18 cellular contexts compared by ENCODE assay signal in the genomic region with DNA sequence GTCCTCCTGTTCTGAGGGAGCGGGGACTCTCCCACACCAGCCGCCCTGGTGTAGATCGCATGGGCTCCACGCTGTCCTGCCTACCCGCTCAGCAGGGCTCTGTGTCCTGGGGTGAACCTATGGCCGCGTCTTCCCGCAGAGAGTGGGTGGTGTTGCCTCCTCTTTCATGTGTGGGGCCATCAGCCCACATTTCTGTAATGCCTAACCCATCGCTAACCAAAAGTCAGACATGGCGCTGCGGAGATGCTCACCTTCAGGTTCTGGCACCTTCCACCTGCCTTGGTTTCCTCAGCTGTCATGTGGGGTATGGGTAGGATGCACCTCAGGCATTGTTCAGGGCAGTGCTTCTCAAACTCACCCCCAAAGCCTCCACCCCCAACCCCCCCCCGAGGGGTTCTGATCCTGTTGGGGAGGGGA. TPM values are rescaled to one million over a fixed set of nuclear protein-coding genes. Genes with fewer than 3 reads are reported as not detected.
"Had no signal": no experiment of that assay in that cellular context is flagged by ENCODE, and none has a peak within 500 bp of the region (broad histone marks: within the 10 kb centered on the region; RNA-seq: fewer than 3 reads in every experiment).

No MANE protein-coding gene starts in this region.

- H3K4me1 ChIP-seq: upper lobe of right lung had no signal

- H3K4me3 ChIP-seq: mucosa of descending colon, upper lobe of right lung had no signal

- H3K4me3 Mint-ChIP-seq: activated CD4-positive, alpha-beta T cell treated with anti-CD3 and anti-CD28 coated beads for 36 hours; activated CD8-positive, alpha-beta T cell treated with anti-CD3 and anti-CD28 coated beads, Interleukin-2, amount 10 ng/mL, durations not matched to agents 7 days and 5 days; activated naive CD8-positive, alpha-beta T cell treated with anti-CD3 and anti-CD28 coated beads, Interleukin-2, amount 10 ng/mL, durations not matched to agents 7 days and 5 days; immature natural killer cell; stimulated activated naive CD8-positive, alpha-beta T cell treated with anti-CD3 and anti-CD28 coated beads, Interleukin-15, amount 100 ng/mL, for 72 hours had no signal

- H3K9me3 ChIP-seq: mucosa of descending colon, upper lobe of right lung had no signal

- H3K9me3 Mint-ChIP-seq: activated naive CD8-positive, alpha-beta T cell treated with anti-CD3 and anti-CD28 coated beads, Interleukin-2, amount 10 ng/mL, durations not matched to agents 7 days and 5 days; immature natural killer cell; stimulated activated naive CD8-positive, alpha-beta T cell treated with anti-CD3 and anti-CD28 coated beads, Interleukin-15, amount 100 ng/mL, for 72 hours had no signal

- H3K27ac Mint-ChIP-seq: activated CD4-positive, alpha-beta T cell treated with anti-CD3 and anti-CD28 coated beads for 36 hours; activated CD8-positive, alpha-beta T cell treated with anti-CD3 and anti-CD28 coated beads, Interleukin-2, amount 10 ng/mL, durations not matched to agents 7 days and 5 days; activated naive CD8-positive, alpha-beta T cell treated with anti-CD3 and anti-CD28 coated beads, Interleukin-2, amount 10 ng/mL, durations not matched to agents 7 days and 5 days; immature natural killer cell had no signal

- H3K27me3 ChIP-seq: brain microvascular endothelial cell, foreskin keratinocyte, upper lobe of right lung had no signal

- H3K36me3 Mint-ChIP-seq: activated naive CD8-positive, alpha-beta T cell treated with anti-CD3 and anti-CD28 coated beads, Interleukin-2, amount 10 ng/mL, durations not matched to agents 7 days and 5 days; immature natural killer cell; naive thymus-derived CD4-positive, alpha-beta T cell had no signal

- ATAC-seq: activated CD4-positive, alpha-beta T cell treated with anti-CD3 and anti-CD28 coated beads for 36 hours; activated CD8-positive, alpha-beta T cell treated with anti-CD3 and anti-CD28 coated beads, Interleukin-2, amount 10 ng/mL, durations not matched to agents 7 days and 5 days; foreskin keratinocyte; naive thymus-derived CD4-positive, alpha-beta T cell had no signal

- DNase-seq: activated CD8-positive, alpha-beta T cell treated with anti-CD3 and anti-CD28 coated beads, Interleukin-2, amount 10 ng/mL, durations not matched to agents 7 days and 5 days; activated gamma-delta T cell treated with Interleukin-2 at 50 U/mL for 16 hours; activated naive CD8-positive, alpha-beta T cell treated with anti-CD3 and anti-CD28 coated beads, Interleukin-2, amount 10 ng/mL, durations not matched to agents 7 days and 5 days; brain microvascular endothelial cell; effector CD8-positive, alpha-beta T cell; foreskin keratinocyte; immature natural killer cell; mammary epithelial cell; mucosa of descending colon; naive thymus-derived CD4-positive, alpha-beta T cell; right cardiac atrium; small intestine; stimulated activated CD4-positive, alpha-beta T cell treated with anti-CD3 and anti-CD28 coated beads, Interleukin-4, amount 100 ng/mL, for 24 hours; upper lobe of right lung had no signal

- H3K36me3 ChIP-seq: brain microvascular endothelial cell, upper lobe of right lung, WERI-Rb-1 had no signal

- H3K27ac ChIP-seq: brain microvascular endothelial cell, foreskin keratinocyte, upper lobe of right lung, WERI-Rb-1 had no signal

RNA-seq across cellular contexts. Expression of a gene that starts 50.5 kb away (rescaled TPM):
- total RNA-seq: activated CD8-positive, alpha-beta T cell treated with anti-CD3 and anti-CD28 coated beads, Interleukin-2, amount 10 ng/mL, durations not matched to agents 7 days and 5 days; T-helper 1 cell treated with Interleukin-12 subunit alpha and Interleukin-12 subunit beta and Interleukin-4 antibody, amounts not matched to agents 30 ng/mL and 1 ng/mL, for 36 hours had no signal
- polyA plus RNA-seq: immature natural killer cell; naive thymus-derived CD4-positive, alpha-beta T cell had no signal
